ENCODE assay signal across 30 cellular contexts in the genomic region with DNA sequence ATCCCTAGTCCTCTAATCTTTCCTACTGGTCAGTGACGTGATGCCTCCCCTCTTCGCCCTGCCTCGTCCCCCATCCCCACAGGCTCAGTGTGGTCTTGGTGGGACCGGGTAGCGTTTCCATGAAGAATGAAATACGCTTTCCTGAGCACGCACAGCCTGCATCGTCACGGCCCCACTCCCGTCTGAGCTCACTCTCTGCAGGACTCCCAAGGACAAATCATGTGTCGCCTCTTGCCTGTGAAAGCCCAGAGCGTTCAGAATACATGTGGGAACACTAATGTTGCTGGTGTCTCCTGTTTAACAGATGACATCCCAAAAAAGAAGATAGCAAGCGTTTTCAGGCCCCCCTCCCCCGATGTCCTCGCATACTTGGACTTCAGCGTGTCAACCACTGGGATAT. TPM values are rescaled to one million over a fixed set of nuclear protein-coding genes. Genes with fewer than 3 reads are reported as not detected.
DNase-seq lines count a peak whose midpoint lies in the region; ATAC-seq and TF ChIP-seq lines count a peak whose summit lies in the region.
"Had no signal": no experiment of that assay in that cellular context is flagged by ENCODE, and none has a peak within 500 bp of the region (broad histone marks: within the 10 kb centered on the region; RNA-seq: fewer than 3 reads in every experiment).

No MANE protein-coding gene starts in this region.

- H3K9me3 Mint-ChIP-seq in CD4-positive, alpha-beta memory T cell, result no peaks in the 10 kb centered on the region
- H3K9me3 Mint-ChIP-seq in naive thymus-derived CD4-positive, alpha-beta T cell, result peaks cover 0 to 2% (median 0%) of the 10 kb centered on the region in 11 donors
- H3K9me3 Mint-ChIP-seq: activated naive CD4-positive, alpha-beta T cell treated with anti-CD3 and anti-CD28 coated beads, Interleukin-2, amount 50 U/mL, for 24 hours; endodermal cell had no signal

- H3K36me3 ChIP-seq in CD4-positive, alpha-beta memory T cell (ENCODE audit: insufficient read depth, low read length), result peaks cover 23% of the 10 kb centered on the region
- H3K36me3 ChIP-seq in heart left ventricle, result peaks cover 0 to 99% (median 87%) of the 10 kb centered on the region in 9 donors
- H3K36me3 ChIP-seq in naive thymus-derived CD4-positive, alpha-beta T cell (ENCODE audit: control insufficient read depth in 2 of 3, insufficient read depth in 3 of 3, low read length in 3 of 3), result peaks cover 0 to 36% (median 5%) of the 10 kb centered on the region in 3 experiments

- in situ Hi-C loops in KBM-7 (cut with MboI; ENCODE audit: low pct_unique_long_range_greater_than_20kb, low sequenced_read_pairs), result no loop called here

- peaks cover 68% of the 10 kb centered on the region for H3K4me1 ChIP-seq in CD4-positive, alpha-beta memory T cell (ENCODE audit: insufficient read depth, low read length)
- H3K4me1 ChIP-seq in heart left ventricle, result peaks cover 3 to 49% (median 15%) of the 10 kb centered on the region in 12 donors
- peaks cover 65 to 91% of the 10 kb centered on the region in 2 donors for H3K4me1 ChIP-seq in naive thymus-derived CD4-positive, alpha-beta T cell (ENCODE audit: control insufficient read depth in 2 of 2, insufficient read depth in 2 of 2, low read length in 2 of 2)
- H3K4me1 ChIP-seq: ascending aorta, esophagus squamous epithelium, left lung, sigmoid colon had no signal

- H3K27me3 ChIP-seq in CD4-positive, alpha-beta memory T cell (ENCODE audit: insufficient read depth, low read length), result no peaks in the 10 kb centered on the region
- no peaks in the 10 kb centered on the region for H3K27me3 ChIP-seq in heart left ventricle
- no peaks in the 10 kb centered on the region for H3K27me3 ChIP-seq in naive thymus-derived CD4-positive, alpha-beta T cell (ENCODE audit: control insufficient read depth in 2 of 2, insufficient read depth in 2 of 2, low read length in 2 of 2)
- H3K27me3 ChIP-seq: ascending aorta, cardiac muscle cell, esophagus squamous epithelium, left lung, sigmoid colon had no signal

- H3K27me3 Mint-ChIP-seq in CD4-positive, alpha-beta memory T cell, result no peaks in the 10 kb centered on the region
- no peaks in the 10 kb centered on the region for H3K27me3 Mint-ChIP-seq in naive thymus-derived CD4-positive, alpha-beta T cell
- H3K27me3 Mint-ChIP-seq: activated naive CD4-positive, alpha-beta T cell treated with anti-CD3 and anti-CD28 coated beads, Interleukin-2, amount 50 U/mL, for 24 hours had no signal

- H3K9me3 ChIP-seq in CD4-positive, alpha-beta memory T cell (ENCODE audit: control insufficient read depth in 1 of 2, low read length in 2 of 2), result no peaks in the 10 kb centered on the region
- no peaks in the 10 kb centered on the region for H3K9me3 ChIP-seq in heart left ventricle
- no peaks in the 10 kb centered on the region for H3K9me3 ChIP-seq in naive thymus-derived CD4-positive, alpha-beta T cell (ENCODE audit: control insufficient read depth in 2 of 3, low read length in 3 of 3)
- H3K9me3 ChIP-seq: ascending aorta, esophagus squamous epithelium, left lung, sigmoid colon, SK-N-SH had no signal

- CTCF ChIA-PET in CD4-positive, alpha-beta memory T cell (lab: Charles Lee; ENCODE audit: partially characterized antibody), result no interaction called here
- CTCF ChIA-PET in naive thymus-derived CD4-positive, alpha-beta T cell (lab: Charles Lee), result interaction anchor here (1.0 kb wide), 1 partner anchor 13 kb away, joined by 3 read pairs; no protein-coding TSS in a partner anchor

- H3K27ac Mint-ChIP-seq in CD4-positive, alpha-beta memory T cell, result peak overlapping the region in 6 of 7 donors; percentile 48 to 82 (median 62)
- peak overlapping the region; percentile 68 to 100 (median 92) for H3K27ac Mint-ChIP-seq in naive thymus-derived CD4-positive, alpha-beta T cell
- H3K27ac Mint-ChIP-seq: activated naive CD4-positive, alpha-beta T cell treated with anti-CD3 and anti-CD28 coated beads, Interleukin-2, amount 50 U/mL, for 24 hours; endodermal cell had no signal

- H3K36me3 Mint-ChIP-seq in CD4-positive, alpha-beta memory T cell, result peaks cover 37 to 44% of the 10 kb centered on the region in 2 donors
- H3K36me3 Mint-ChIP-seq in naive thymus-derived CD4-positive, alpha-beta T cell, result peaks cover 5 to 43% (median 32%) of the 10 kb centered on the region in 5 donors

- no peak for TF ChIP-seq POLR2A in heart left ventricle (IDR thresholded peaks at IDR 0.05)

- H3K4me3 Mint-ChIP-seq in CD4-positive, alpha-beta memory T cell, result peak overlapping the region in 1 of 8 donors; percentile 15
- H3K4me3 Mint-ChIP-seq in naive thymus-derived CD4-positive, alpha-beta T cell, result peak overlapping the region in 4 of 10 donors; percentile 26 to 61 (median 54)
- H3K4me3 Mint-ChIP-seq: activated naive CD4-positive, alpha-beta T cell treated with anti-CD3 and anti-CD28 coated beads, Interleukin-2, amount 50 U/mL, for 24 hours; endodermal cell had no signal

- no peak overlapping the region for H3K4me3 ChIP-seq in CD4-positive, alpha-beta memory T cell (ENCODE audit: low read length in 2 of 2)
- H3K4me3 ChIP-seq in heart left ventricle, result no peak overlapping the region
- H3K4me3 ChIP-seq in naive thymus-derived CD4-positive, alpha-beta T cell (ENCODE audit: low read length), result no peak overlapping the region
- H3K4me3 ChIP-seq: ascending aorta, cardiac muscle cell, coronary artery, esophagus squamous epithelium, left lung, sigmoid colon had no signal

- ATAC-seq in heart left ventricle (peak; percentile 66 to 80 (median 77)), GM18511 (IDR thresholded peaks at IDR 0.05; ENCODE audit: unreplicated experiment) (no peak), HG02870 (IDR thresholded peaks at IDR 0.05; ENCODE audit: unreplicated experiment) (no peak)
- ATAC-seq in naive thymus-derived CD4-positive, alpha-beta T cell, result no peak
- ATAC-seq: HepG2, left lung had no signal

- WGBS in heart left ventricle, 4 donors, result 55 to 76% (median 74%) methylated on average over 16 of the region's 16 CpGs

- DNase-seq in CD4-positive, alpha-beta memory T cell, result no peak
- DNase-seq in D341Med (ENCODE audit: low spot score) (peak; percentile 18), heart left ventricle (peak in 1 of 5 donors; percentile 67), KBM-7 (no peak)
- no peak for DNase-seq in naive thymus-derived CD4-positive, alpha-beta T cell
- DNase-seq: activated CD4-positive, alpha-beta T cell treated with anti-CD3 and anti-CD28 coated beads, Interleukin-2, amount 50 U/mL, for 1 hour; C1 segment of cervical spinal cord; DMS 273 treated with DMSO at 0.1 percent for 48 hours; endodermal cell; esophagus squamous epithelium; foreskin melanocyte; hippocampal formation; left lung; MV-4-11; NCI-H1436 treated with DMSO at 0.1 percent for 48 hours; NCI-H2107; NCI-H82; RPMI8226; sigmoid colon; SK-N-SH; stimulated activated naive CD4-positive, alpha-beta T cell; T1000 had no signal

- peaks cover 40 to 91% (median 51%) of the 10 kb centered on the region in 4 donors for H3K4me1 Mint-ChIP-seq in CD4-positive, alpha-beta memory T cell
- peaks cover 47 to 95% (median 79%) of the 10 kb centered on the region in 7 donors for H3K4me1 Mint-ChIP-seq in naive thymus-derived CD4-positive, alpha-beta T cell
- H3K4me1 Mint-ChIP-seq: endodermal cell had no signal

- intact Hi-C loops in CD4-positive, alpha-beta memory T cell (cut with micrococcal nuclease), result no loop called here
- intact Hi-C loops in heart left ventricle (cut with DNase I), result no loop called here
- intact Hi-C loops in naive thymus-derived CD4-positive, alpha-beta T cell (cut with micrococcal nuclease), result loop anchor here in 1 of 2 donors (5.0 kb wide), 1 partner anchor 328 kb away; a partner anchor contains a TSS

- TF ChIP-seq CTCF in heart left ventricle (IDR thresholded peaks at IDR 0.05), result no peak

- POLR2A ChIA-PET in CD4-positive, alpha-beta memory T cell (lab: Charles Lee; ENCODE audit: partially characterized antibody), result interaction anchor here (9.3 kb wide), 1 partner anchor 79 kb away, joined by 108 read pairs; a partner anchor contains a TSS
- POLR2A ChIA-PET in naive thymus-derived CD4-positive, alpha-beta T cell (lab: Charles Lee), result interaction anchor here (0.5 to 10.3 kb wide), 3 partner anchors 45 to 88 kb away, joined by 3 to 219 read pairs (median 3); a partner anchor contains a TSS

- H3K27ac ChIP-seq in CD4-positive, alpha-beta memory T cell (ENCODE audit: low read depth, low read length), result no peak overlapping the region
- peak overlapping the region in 10 of 12 donors; percentile 11 to 82 (median 59) for H3K27ac ChIP-seq in heart left ventricle
- H3K27ac ChIP-seq in naive thymus-derived CD4-positive, alpha-beta T cell (ENCODE audit: low read depth, low read length), result peak overlapping the region; percentile 47
- H3K27ac ChIP-seq: ascending aorta, cardiac muscle cell, coronary artery, esophagus squamous epithelium, left lung, sigmoid colon had no signal

RNA-seq across cellular contexts. Expression of a gene that starts 49.2 kb away (rescaled TPM):
- total RNA-seq in CD4-positive, alpha-beta memory T cell, result not detected
- polyA plus RNA-seq in CD4-positive, alpha-beta memory T cell, result under 1 TPM; 0.54 to 0.73 TPM
- total RNA-seq in heart left ventricle, result 10 to 100 TPM in 2 of 9 donors, 1 to 10 TPM in 5, under 1 TPM in 2; 0.49 to 36.3 (median 3.3) TPM
- 1 to 10 TPM; 2.8 to 6.4 TPM for polyA plus RNA-seq in heart left ventricle
- 1 to 10 TPM in 1 of 5 experiments, under 1 TPM in 4; 0.27 to 2.3 (median 0.95) TPM for total RNA-seq in naive thymus-derived CD4-positive, alpha-beta T cell
- 1 to 10 TPM; 1.1 to 7.0 TPM for polyA plus RNA-seq in naive thymus-derived CD4-positive, alpha-beta T cell
- total RNA-seq: endodermal cell, HepG2, LHCN-M2 had no signal
- polyA plus RNA-seq: HepG2 had no signal

Comparison
In these comparisons a context has a peak if more than half of its experiments do, and no peak if none do; other contexts are left out.
1. ATAC-seq: peak in heart left ventricle (4 of 4); none in naive thymus-derived CD4-positive, alpha-beta T cell (single experiment), GM18511 (single experiment) and HG02870 (single experiment).